ENCODE assay signal across 13 cellular contexts in genomic region chr16:49932943-49933342, GRCh38.
DNase-seq lines count a peak whose midpoint lies in the region; ATAC-seq lines count a peak whose summit lies in the region.
"Had no signal": no experiment of that assay in that cellular context is flagged by ENCODE, and none has a peak within 500 bp of the region (broad histone marks: within the 10 kb centered on the region; RNA-seq: fewer than 3 reads in every experiment).

No MANE protein-coding gene starts in this region.

- H3K4me3 ChIP-seq in MG63: no peak overlapping the region

- no peaks in the 10 kb centered on the region for H3K9me3 ChIP-seq in MG63
- H3K9me3 ChIP-seq: Caco-2 had no signal

- peak; percentile 56 for DNase-seq in AG08395 (ENCODE audit: low spot score)
- DNase-seq in MG63: peak; percentile 3
- DNase-seq in epidermal melanocyte (ENCODE audit: insufficient read length, low spot score): peak; percentile 34
- peak; percentile 53 for DNase-seq in left kidney (ENCODE audit: low read depth, low spot score)
- no peak for DNase-seq in NCI-H748 treated with DMSO at 0.1 percent for 48 hours (lab: John Stamatoyannopoulos, UW)
- DNase-seq in SIG-M5 treated with dmso at 0.1 percent for 504 hours (lab: John Stamatoyannopoulos, UW; ENCODE audit: unreplicated experiment): no peak
- no peak for DNase-seq in hepatic stellate cell (ENCODE audit: low spot score)
- DNase-seq: activated CD4-positive, alpha-beta T cell treated with anti-CD3 and anti-CD28 coated beads for 36 hours; activated naive CD8-positive, alpha-beta T cell treated with anti-CD3 and anti-CD28 coated beads for 36 hours; occipital lobe; T-helper 2 cell had no signal

- ATAC-seq in HG02840 (IDR thresholded peaks at IDR 0.05; ENCODE audit: low FRiP score, unreplicated experiment): no peak
- ATAC-seq: activated CD4-positive, alpha-beta T cell treated with anti-CD3 and anti-CD28 coated beads for 36 hours had no signal

- H3K36me3 ChIP-seq in MG63: no peaks in the 10 kb centered on the region

- no peaks in the 10 kb centered on the region for H3K27me3 ChIP-seq in MG63

Comparison
In these comparisons a context has a peak if more than half of its experiments do, and no peak if none do; other contexts are left out.
1. DNase-seq: peak in AG08395 (single experiment), MG63 (single experiment), epidermal melanocyte (single experiment) and left kidney (single experiment); none in NCI-H748 treated with DMSO at 0.1 percent for 48 hours (single experiment), SIG-M5 treated with dmso at 0.1 percent for 504 hours (single experiment) and hepatic stellate cell (single experiment).